In genomic region chr2:109057686-109058085, GRCh38 we compare ENCODE assay signal across 18 cellular contexts.
DNase-seq lines count a peak whose midpoint lies in the region; ATAC-seq and TF ChIP-seq lines count a peak whose summit lies in the region.
"Had no signal": no experiment of that assay in that cellular context is flagged by ENCODE, and none has a peak within 500 bp of the region (broad histone marks: within the 10 kb centered on the region; RNA-seq: fewer than 3 reads in every experiment).

No MANE protein-coding gene starts in this region.

- no peaks in the 10 kb centered on the region for H3K9me3 Mint-ChIP-seq in CD8-positive, alpha-beta T cell
- H3K9me3 Mint-ChIP-seq: dendritic cell treated with granulocyte-macrophage colony-stimulating factor and Interleukin-4, amounts not matched to agents 40 ng/mL and 50 ng/mL, for 4 days had no signal

- POLR2A ChIA-PET in CD8-positive, alpha-beta T cell (lab: Charles Lee), result interaction anchor here (1.1 to 7.3 kb wide), 3 partner anchors 9 to 29 kb away, joined by 3 to 39 read pairs (median 4); no protein-coding TSS in a partner anchor

- no peak overlapping the region for H3K4me3 ChIP-seq in CD8-positive, alpha-beta T cell (ENCODE audit: low read depth, low read length)
- H3K4me3 ChIP-seq: upper lobe of right lung had no signal

- H3K4me3 Mint-ChIP-seq in CD8-positive, alpha-beta T cell, result peak overlapping the region; percentile 38
- H3K4me3 Mint-ChIP-seq in T-helper 17 cell, result no peak overlapping the region
- H3K4me3 Mint-ChIP-seq: CD14-positive monocyte; dendritic cell treated with granulocyte-macrophage colony-stimulating factor and Interleukin-4, amounts not matched to agents 40 ng/mL and 50 ng/mL, for 4 days had no signal

- CTCF ChIA-PET in CD8-positive, alpha-beta T cell (lab: Charles Lee), result interaction anchor here (0.9 to 1.5 kb wide), 3 partner anchors 9 to 69 kb away, joined by 3 read pairs; no protein-coding TSS in a partner anchor

- H3K36me3 ChIP-seq in CD8-positive, alpha-beta T cell (ENCODE audit: insufficient read depth, low read length), result no peaks in the 10 kb centered on the region
- H3K36me3 ChIP-seq: upper lobe of right lung had no signal

- intact Hi-C loops in CD8-positive, alpha-beta T cell (cut with DNase I, micrococcal nuclease), result loop anchor here in 1 of 2 experiments (2.0 kb wide), 1 partner anchor 25 kb away; no protein-coding TSS in a partner anchor

- peak; percentile 77 for DNase-seq in NCI-H82 (lab: John Stamatoyannopoulos, UW)
- no peak for DNase-seq in NCI-H82 treated with DMSO at 0.1 percent for 48 hours (lab: John Stamatoyannopoulos, UW; ENCODE audit: unreplicated experiment)
- peak in 6 of 7 experiments; percentile 17 to 77 (median 57) for DNase-seq in CD8-positive, alpha-beta T cell
- no peak for DNase-seq in T-helper 17 cell
- no peak for DNase-seq in stimulated activated naive CD4-positive, alpha-beta T cell (lab: John Stamatoyannopoulos, UW)
- DNase-seq in NCI-H2029 treated with DMSO at 0.1 percent for 48 hours (lab: John Stamatoyannopoulos, UW), result no peak
- DNase-seq: NCI-H1048, NCI-H2171 treated with DMSO at 0.1 percent for 48 hours, nucleus accumbens, right cardiac atrium, SHP77, T-helper 2 cell, upper lobe of right lung had no signal

- no peaks in the 10 kb centered on the region for H3K36me3 Mint-ChIP-seq in CD8-positive, alpha-beta T cell
- H3K36me3 Mint-ChIP-seq in T-helper 17 cell (ENCODE audit: low read depth), result peaks cover 4% of the 10 kb centered on the region
- H3K36me3 Mint-ChIP-seq: CD14-positive monocyte had no signal

- no peak for TF ChIP-seq CTCF in CD8-positive, alpha-beta T cell (IDR thresholded peaks at IDR 0.05)

- no peak overlapping the region for H3K27ac ChIP-seq in CD8-positive, alpha-beta T cell (ENCODE audit: low read depth, low read length)
- H3K27ac ChIP-seq: KMS-11, upper lobe of right lung had no signal

- peaks cover 26% of the 10 kb centered on the region for H3K4me1 ChIP-seq in CD8-positive, alpha-beta T cell (ENCODE audit: insufficient read depth, low read length)
- H3K4me1 ChIP-seq: upper lobe of right lung had no signal

- H3K4me1 Mint-ChIP-seq in CD8-positive, alpha-beta T cell (ENCODE audit: low read depth), result peaks cover 44% of the 10 kb centered on the region
- H3K4me1 Mint-ChIP-seq in T-helper 17 cell, result peaks cover 13% of the 10 kb centered on the region
- H3K4me1 Mint-ChIP-seq: CD14-positive monocyte had no signal

- peak overlapping the region; percentile 90 for H3K27ac Mint-ChIP-seq in CD8-positive, alpha-beta T cell
- no peak overlapping the region for H3K27ac Mint-ChIP-seq in T-helper 17 cell
- H3K27ac Mint-ChIP-seq: CD14-positive monocyte; dendritic cell treated with granulocyte-macrophage colony-stimulating factor and Interleukin-4, amounts not matched to agents 40 ng/mL and 50 ng/mL, for 4 days had no signal

- no peaks in the 10 kb centered on the region for H3K27me3 Mint-ChIP-seq in CD8-positive, alpha-beta T cell (ENCODE audit: low read depth)
- no peaks in the 10 kb centered on the region for H3K27me3 Mint-ChIP-seq in T-helper 17 cell
- H3K27me3 Mint-ChIP-seq: dendritic cell treated with granulocyte-macrophage colony-stimulating factor and Interleukin-4, amounts not matched to agents 40 ng/mL and 50 ng/mL, for 4 days had no signal

- ATAC-seq in CD8-positive, alpha-beta T cell, result peak; percentile 98
- ATAC-seq in T-helper 17 cell (peak; percentile 56), esophagus mucosa (peak; percentile 43), HG02884 (IDR thresholded peaks at IDR 0.05; ENCODE audit: unreplicated experiment) (no peak)
- ATAC-seq: right cardiac atrium, upper lobe of right lung had no signal

- H3K27me3 ChIP-seq in CD8-positive, alpha-beta T cell (ENCODE audit: insufficient read depth, low read length), result no peaks in the 10 kb centered on the region

- no peaks in the 10 kb centered on the region for H3K9me3 ChIP-seq in CD8-positive, alpha-beta T cell (ENCODE audit: low read length)
- no peaks in the 10 kb centered on the region for H3K9me3 ChIP-seq in T-helper 17 cell (ENCODE audit: control insufficient read depth, low read length, poor library complexity, severe bottlenecking)
- H3K9me3 ChIP-seq: upper lobe of right lung had no signal

Comparison
In these comparisons a context has a peak if more than half of its experiments do, and no peak if none do; other contexts are left out.
1. DNase-seq: peak in NCI-H82 (single experiment) and CD8-positive, alpha-beta T cell (6 of 7); none in NCI-H82 treated with DMSO at 0.1 percent for 48 hours (single experiment), T-helper 17 cell (0 of 3), stimulated activated naive CD4-positive, alpha-beta T cell (0 of 6) and NCI-H2029 treated with DMSO at 0.1 percent for 48 hours (single experiment).